1 cellular context compared by ENCODE assay signal in the genomic region with DNA sequence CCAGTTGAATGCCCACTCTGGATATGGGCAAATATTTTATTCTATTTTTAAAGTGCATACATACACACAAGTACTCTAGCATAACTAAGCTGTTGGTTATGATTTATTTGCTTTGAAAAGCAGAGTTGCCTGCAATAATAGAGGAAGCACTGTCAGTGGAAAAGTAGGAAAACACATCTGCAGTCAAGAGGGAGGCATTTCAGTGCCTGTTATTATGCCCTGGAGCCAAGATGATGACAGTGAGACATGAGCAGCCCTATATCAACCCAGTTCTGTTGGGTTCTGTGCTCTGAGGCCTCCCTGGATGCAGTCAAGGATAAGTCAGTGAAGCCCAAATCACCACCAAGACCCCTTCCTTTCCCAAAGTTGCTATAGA.
TF ChIP-seq lines count a peak whose summit lies in the region.

No MANE protein-coding gene starts in this region.

TF ChIP-seq in IMR-90, 13 proteins besides CTCF, POLR2A, EP300 and RAD21:
- TF ChIP-seq MXI1 (IDR thresholded peaks at IDR 0.05; ENCODE audit: borderline replicate concordance, low read depth, low read length) (no peak), CHD1 (IDR thresholded peaks at IDR 0.05; ENCODE audit: low read depth, low read length) (no peak)
